ENCODE assay signal across 9 cellular contexts in the genomic region with DNA sequence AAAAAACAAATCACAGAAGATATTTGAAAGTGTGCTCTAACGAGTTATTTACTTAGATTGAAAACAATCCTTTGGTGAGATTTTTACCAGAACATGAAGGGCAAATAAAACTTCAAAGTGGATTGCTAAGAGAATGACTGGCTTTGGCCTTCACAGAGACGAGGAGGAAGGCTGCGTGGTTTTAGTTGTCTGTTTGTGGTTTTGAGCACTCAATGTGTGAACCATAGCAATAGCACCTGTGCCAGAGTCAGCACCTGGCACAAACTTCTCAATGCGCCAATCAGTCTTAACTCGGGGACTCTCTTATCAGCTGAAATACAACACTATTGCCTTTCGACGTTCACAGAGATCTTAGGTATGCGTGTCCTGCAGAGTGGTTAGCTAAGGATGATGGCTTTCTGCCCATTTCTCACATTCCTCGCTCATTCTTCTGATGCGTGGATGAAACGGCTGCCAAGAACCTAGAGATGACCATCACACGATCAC.
DNase-seq lines count a peak whose midpoint lies in the region; ATAC-seq and TF ChIP-seq lines count a peak whose summit lies in the region.
"Had no signal": no experiment of that assay in that cellular context is flagged by ENCODE, and none has a peak within 500 bp of the region (broad histone marks: within the 10 kb centered on the region; RNA-seq: fewer than 3 reads in every experiment).

No MANE protein-coding gene starts in this region.

- H3K4me1 ChIP-seq in testis, result peaks cover 19% of the 10 kb centered on the region

- no peaks in the 10 kb centered on the region for H3K9me3 ChIP-seq in testis

- DNase-seq in GM12865 (ENCODE audit: low read depth) (peak; percentile 94), NAMALWA (ENCODE audit: low spot score) (peak; percentile 73), SHP77 treated with DMSO at 0.1 percent for 48 hours (lab: John Stamatoyannopoulos, UW) (no peak), NCI-H1436 (lab: John Stamatoyannopoulos, UW) (no peak), testis (no peak)
- DNase-seq in activated naive CD4-positive, alpha-beta T cell treated with anti-CD3 and anti-CD28 coated beads, Interleukin-2, amount 50 U/mL, for 72 hours (ENCODE audit: low spot score in 2 of 2), result peak; percentile 62 to 76
- peak in 9 of 10 donors; percentile 51 to 90 (median 72) for DNase-seq in naive thymus-derived CD8-positive, alpha-beta T cell
- DNase-seq: left cardiac atrium had no signal

- H3K9me3 Mint-ChIP-seq in activated naive CD4-positive, alpha-beta T cell treated with anti-CD3 and anti-CD28 coated beads, Interleukin-2, amount 50 U/mL, for 72 hours, result no peaks in the 10 kb centered on the region
- peaks cover 0 to 3% (median 0%) of the 10 kb centered on the region in 9 donors for H3K9me3 Mint-ChIP-seq in naive thymus-derived CD8-positive, alpha-beta T cell

- peaks cover 38 to 87% (median 76%) of the 10 kb centered on the region in 4 donors for H3K4me1 Mint-ChIP-seq in naive thymus-derived CD8-positive, alpha-beta T cell

- intact Hi-C loops in testis (cut with DNase I; ENCODE audit: low total_unique reads), result no loop called here

- peak overlapping the region; percentile 54 to 80 (median 73) for H3K4me3 Mint-ChIP-seq in naive thymus-derived CD8-positive, alpha-beta T cell

- H3K27ac ChIP-seq in testis, result no peak overlapping the region

- POLR2A ChIA-PET in naive thymus-derived CD8-positive, alpha-beta T cell (lab: Charles Lee), result interaction anchor here (0.8 to 3.2 kb wide), 15 partner anchors 9 to 240 kb away, joined by 3 to 43 read pairs (median 4); partner anchors contain the start of genes MBP and ZNF236

- TF ChIP-seq CTCF in GM12865 (IDR thresholded peaks at IDR 0.05; ENCODE audit: insufficient read depth, low read depth, low read length, missing control alignments) (no peak), testis (IDR thresholded peaks at IDR 0.05) (no peak)

- H3K4me3 ChIP-seq in GM12865 (ENCODE audit: low read depth, low read length) (peak overlapping the region; percentile 1; the same call in 1 of the 2 replicates), testis (no peak overlapping the region)

- peak; percentile 30 for ATAC-seq in GM21825 (IDR thresholded peaks at IDR 0.05; ENCODE audit: unreplicated experiment)
- peak; percentile 67 to 80 for ATAC-seq in activated naive CD4-positive, alpha-beta T cell treated with anti-CD3 and anti-CD28 coated beads, Interleukin-2, amount 50 U/mL, for 72 hours
- ATAC-seq in naive thymus-derived CD8-positive, alpha-beta T cell, result peak; percentile 83 to 87

- H3K27me3 ChIP-seq in testis, result no peaks in the 10 kb centered on the region

- H3K36me3 ChIP-seq in testis (ENCODE audit: low read depth, missing control alignments), result no peaks in the 10 kb centered on the region

- H3K27me3 Mint-ChIP-seq in naive thymus-derived CD8-positive, alpha-beta T cell, result no peaks in the 10 kb centered on the region

- H3K27ac Mint-ChIP-seq in activated naive CD4-positive, alpha-beta T cell treated with anti-CD3 and anti-CD28 coated beads, Interleukin-2, amount 50 U/mL, for 72 hours, result peak overlapping the region; percentile 96 to 100
- H3K27ac Mint-ChIP-seq in naive thymus-derived CD8-positive, alpha-beta T cell, result peak overlapping the region; percentile 94 to 100 (median 99)

- no peak for TF ChIP-seq POLR2A in testis (IDR thresholded peaks at IDR 0.05)

- peaks cover 24 to 72% of the 10 kb centered on the region in 2 donors for H3K36me3 Mint-ChIP-seq in activated naive CD4-positive, alpha-beta T cell treated with anti-CD3 and anti-CD28 coated beads, Interleukin-2, amount 50 U/mL, for 72 hours
- peaks cover 6 to 40% (median 22%) of the 10 kb centered on the region in 3 donors for H3K36me3 Mint-ChIP-seq in naive thymus-derived CD8-positive, alpha-beta T cell

- WGBS in testis, 2 donors, result 76 to 86% methylated on average over 12 of the region's 12 CpGs

Comparison
In these comparisons a context has a peak if more than half of its experiments do, and no peak if none do; other contexts are left out.
1. DNase-seq: peak in GM12865 (single experiment), NAMALWA (single experiment), activated naive CD4-positive, alpha-beta T cell treated with anti-CD3 and anti-CD28 coated beads, Interleukin-2, amount 50 U/mL, for 72 hours (2 of 2) and naive thymus-derived CD8-positive, alpha-beta T cell (9 of 10); none in SHP77 treated with DMSO at 0.1 percent for 48 hours (single experiment), NCI-H1436 (single experiment) and testis (single experiment).
2. ATAC-seq: peak in every context shown above with its lines; median percentile 85 in naive thymus-derived CD8-positive, alpha-beta T cell; 74 in activated naive CD4-positive, alpha-beta T cell treated with anti-CD3 and anti-CD28 coated beads, Interleukin-2, amount 50 U/mL, for 72 hours; 30 in GM21825.